1 cellular context compared by ENCODE assay signal in the genomic region with DNA sequence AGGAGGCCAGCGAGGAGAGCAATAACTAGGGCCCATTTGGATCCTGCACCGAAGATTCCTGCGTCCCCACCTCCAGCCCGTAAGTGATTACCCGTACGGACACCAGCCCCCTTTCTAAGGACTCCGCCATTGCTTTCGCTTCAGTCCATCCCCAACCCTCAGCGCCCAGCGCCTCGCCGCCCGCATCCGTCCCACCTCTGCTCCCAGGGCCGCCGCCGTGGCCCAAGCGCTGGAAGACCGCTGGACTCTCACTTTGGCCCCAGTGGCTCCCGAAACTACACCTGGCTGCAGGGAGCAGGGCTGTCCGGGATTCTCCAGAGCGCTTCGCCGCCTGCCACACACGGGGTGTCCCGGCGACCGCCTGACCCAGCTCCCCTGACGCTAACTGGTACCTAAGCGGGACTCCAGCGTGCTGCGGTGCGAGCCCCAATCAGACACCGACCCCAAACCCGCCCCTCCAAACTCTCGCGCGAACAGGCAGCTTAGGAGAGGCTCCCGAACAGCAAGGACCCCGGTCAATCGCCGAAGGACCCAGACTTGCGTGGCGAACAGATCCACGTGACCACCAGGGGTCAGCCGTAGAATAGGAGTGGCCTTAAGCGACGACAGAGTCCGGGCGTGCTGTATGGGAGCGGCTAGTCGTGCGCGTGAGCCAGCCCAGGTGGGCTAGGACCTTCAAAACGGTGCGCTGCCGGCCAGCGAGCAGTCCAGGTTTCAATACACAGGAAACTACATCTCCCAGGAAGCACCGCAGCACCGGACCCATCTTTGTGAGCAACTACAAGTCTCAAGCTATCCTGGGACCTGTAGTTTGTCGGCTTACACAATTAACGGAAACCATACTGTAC.
TF ChIP-seq lines count a peak whose summit lies in the region.

Gene CNPY2 (minus strand): TSS at position 363 of the 848 bp plus-strand sequence. CDS start 771 bp downstream, outside the sequence.

TF ChIP-seq in GM12878, 131 proteins besides CTCF, POLR2A, EP300 and RAD21 (continued from another document and continues in another):
- TF ChIP-seq, protein P1, sequence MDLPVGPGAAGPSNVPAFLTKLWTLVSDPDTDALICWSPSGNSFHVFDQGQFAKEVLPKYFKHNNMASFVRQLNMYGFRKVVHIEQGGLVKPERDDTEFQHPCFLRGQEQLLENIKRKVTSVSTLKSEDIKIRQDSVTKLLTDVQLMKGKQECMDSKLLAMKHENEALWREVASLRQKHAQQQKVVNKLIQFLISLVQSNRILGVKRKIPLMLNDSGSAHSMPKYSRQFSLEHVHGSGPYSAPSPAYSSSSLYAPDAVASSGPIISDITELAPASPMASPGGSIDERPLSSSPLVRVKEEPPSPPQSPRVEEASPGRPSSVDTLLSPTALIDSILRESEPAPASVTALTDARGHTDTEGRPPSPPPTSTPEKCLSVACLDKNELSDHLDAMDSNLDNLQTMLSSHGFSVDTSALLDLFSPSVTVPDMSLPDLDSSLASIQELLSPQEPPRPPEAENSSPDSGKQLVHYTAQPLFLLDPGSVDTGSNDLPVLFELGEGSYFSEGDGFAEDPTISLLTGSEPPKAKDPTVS (IDR thresholded peaks at IDR 0.05; ENCODE audit: low read depth, low read length), result no peak
- TF ChIP-seq YY1 (IDR thresholded peaks at IDR 0.05; ENCODE audit: low read depth, low read length) (peak; percentile 94), FOXK2 (IDR thresholded peaks at IDR 0.05) (no peak), STAT3 (IDR thresholded peaks at IDR 0.05; ENCODE audit: low read depth, low read length) (no peak), GABPA (IDR thresholded peaks at IDR 0.05; ENCODE audit: low read depth) (no peak), ZBED1 (IDR thresholded peaks at IDR 0.05; ENCODE audit: borderline replicate concordance) (no peak), ZNF274 (IDR thresholded peaks at IDR 0.05; ENCODE audit: insufficient read depth, insufficient read length) (no peak), ZNF24 (IDR thresholded peaks at IDR 0.05) (no peak), CHD4 (IDR thresholded peaks at IDR 0.05) (no peak), ZBTB11 (CRISPR knock-in tag; IDR thresholded peaks at IDR 0.05) (no peak), TCF12 (IDR thresholded peaks at IDR 0.05; ENCODE audit: low read depth, low read length) (peak; percentile 48), ZNF207 (IDR thresholded peaks at IDR 0.05; ENCODE audit: borderline replicate concordance) (no peak), KDM1A (IDR thresholded peaks at IDR 0.05; ENCODE audit: borderline replicate concordance) (no peak), REST (IDR thresholded peaks at IDR 0.05; ENCODE audit: low read depth, low read length) (peak; percentile 34; the same call in 1 of the 2 replicates), NRF1 (conservative IDR thresholded peaks at IDR 0.05; ENCODE audit: low read depth, low read length) (0 out of 2 replicates have a peak, but pooled peaks have one; percentile 5), FOS (IDR thresholded peaks at IDR 0.05; ENCODE audit: borderline replicate concordance, extremely low read depth, insufficient read length) (no peak), POLR2AphosphoS5 (IDR thresholded peaks at IDR 0.05; ENCODE audit: low read length) (peak; percentile 92), EED (IDR thresholded peaks at IDR 0.05; ENCODE audit: low read depth) (0 out of 2 replicates have a peak, but pooled peaks have one; percentile 38), STAT1 (conservative IDR thresholded peaks at IDR 0.05) (no peak), RFX5 (IDR thresholded peaks at IDR 0.05; ENCODE audit: low read depth, low read length) (no peak; the same call in 1 of the 2 replicates), IKZF1 (conservative IDR thresholded peaks at IDR 0.05) (peak; percentile 98), CHD2 (IDR thresholded peaks at IDR 0.05; ENCODE audit: borderline replicate concordance, low read depth, low read length) (peak; percentile 98), GATAD2B (conservative IDR thresholded peaks at IDR 0.05; ENCODE audit: low read depth) (0 out of 2 replicates have a peak, but pooled peaks have one; percentile 43), CHD1 (IDR thresholded peaks at IDR 0.05; ENCODE audit: low read depth, low read length) (no peak), ZNF384 (IDR thresholded peaks at IDR 0.05; ENCODE audit: borderline replicate concordance, low read depth, low read length) (no peak), E2F8 (IDR thresholded peaks at IDR 0.05; ENCODE audit: low read depth, partially characterized antibody) (no peak), CEBPB (IDR thresholded peaks at IDR 0.05; ENCODE audit: borderline replicate concordance in 1 of 2, low read depth in 2 of 2, low read length in 2 of 2) (no peak), JUNB (IDR thresholded peaks at IDR 0.05) (no peak), ESRRA (IDR thresholded peaks at IDR 0.05; ENCODE audit: low read length) (no peak), DPF2 (IDR thresholded peaks at IDR 0.05) (no peak), CREB1 (IDR thresholded peaks at IDR 0.05; ENCODE audit: low read depth) (peak; percentile 86), CBX3 (IDR thresholded peaks at IDR 0.05; ENCODE audit: borderline replicate concordance, low read depth) (no peak)
- TF ChIP-seq, protein P2, sequence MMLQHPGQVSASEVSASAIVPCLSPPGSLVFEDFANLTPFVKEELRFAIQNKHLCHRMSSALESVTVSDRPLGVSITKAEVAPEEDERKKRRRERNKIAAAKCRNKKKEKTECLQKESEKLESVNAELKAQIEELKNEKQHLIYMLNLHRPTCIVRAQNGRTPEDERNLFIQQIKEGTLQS (IDR thresholded peaks at IDR 0.05; ENCODE audit: borderline replicate concordance, extremely low read depth, low read depth, low read length), result 0 out of 2 replicates have a peak, but pooled peaks have one; percentile 28
- TF ChIP-seq, protein P3, sequence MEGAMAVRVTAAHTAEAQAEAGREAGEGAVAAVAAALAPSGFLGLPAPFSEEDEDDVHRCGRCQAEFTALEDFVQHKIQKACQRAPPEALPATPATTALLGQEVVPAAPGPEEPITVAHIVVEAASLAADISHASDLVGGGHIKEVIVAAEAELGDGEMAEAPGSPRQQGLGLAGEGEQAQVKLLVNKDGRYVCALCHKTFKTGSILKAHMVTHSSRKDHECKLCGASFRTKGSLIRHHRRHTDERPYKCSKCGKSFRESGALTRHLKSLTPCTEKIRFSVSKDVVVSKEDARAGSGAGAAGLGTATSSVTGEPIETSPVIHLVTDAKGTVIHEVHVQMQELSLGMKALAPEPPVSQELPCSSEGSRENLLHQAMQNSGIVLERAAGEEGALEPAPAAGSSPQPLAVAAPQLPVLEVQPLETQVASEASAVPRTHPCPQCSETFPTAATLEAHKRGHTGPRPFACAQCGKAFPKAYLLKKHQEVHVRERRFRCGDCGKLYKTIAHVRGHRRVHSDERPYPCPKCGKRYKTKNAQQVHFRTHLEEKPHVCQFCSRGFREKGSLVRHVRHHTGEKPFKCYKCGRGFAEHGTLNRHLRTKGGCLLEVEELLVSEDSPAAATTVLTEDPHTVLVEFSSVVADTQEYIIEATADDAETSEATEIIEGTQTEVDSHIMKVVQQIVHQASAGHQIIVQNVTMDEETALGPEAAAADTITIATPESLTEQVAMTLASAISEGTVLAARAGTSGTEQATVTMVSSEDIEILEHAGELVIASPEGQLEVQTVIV (IDR thresholded peaks at IDR 0.05; ENCODE audit: borderline replicate concordance, partially characterized antibody), result no peak
- TF ChIP-seq, protein P4, sequence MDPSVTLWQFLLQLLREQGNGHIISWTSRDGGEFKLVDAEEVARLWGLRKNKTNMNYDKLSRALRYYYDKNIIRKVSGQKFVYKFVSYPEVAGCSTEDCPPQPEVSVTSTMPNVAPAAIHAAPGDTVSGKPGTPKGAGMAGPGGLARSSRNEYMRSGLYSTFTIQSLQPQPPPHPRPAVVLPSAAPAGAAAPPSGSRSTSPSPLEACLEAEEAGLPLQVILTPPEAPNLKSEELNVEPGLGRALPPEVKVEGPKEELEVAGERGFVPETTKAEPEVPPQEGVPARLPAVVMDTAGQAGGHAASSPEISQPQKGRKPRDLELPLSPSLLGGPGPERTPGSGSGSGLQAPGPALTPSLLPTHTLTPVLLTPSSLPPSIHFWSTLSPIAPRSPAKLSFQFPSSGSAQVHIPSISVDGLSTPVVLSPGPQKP (IDR thresholded peaks at IDR 0.05; ENCODE audit: low read depth, low read length), result peak; percentile 12; the same call in 1 of the 2 replicates
- TF ChIP-seq, protein P5, sequence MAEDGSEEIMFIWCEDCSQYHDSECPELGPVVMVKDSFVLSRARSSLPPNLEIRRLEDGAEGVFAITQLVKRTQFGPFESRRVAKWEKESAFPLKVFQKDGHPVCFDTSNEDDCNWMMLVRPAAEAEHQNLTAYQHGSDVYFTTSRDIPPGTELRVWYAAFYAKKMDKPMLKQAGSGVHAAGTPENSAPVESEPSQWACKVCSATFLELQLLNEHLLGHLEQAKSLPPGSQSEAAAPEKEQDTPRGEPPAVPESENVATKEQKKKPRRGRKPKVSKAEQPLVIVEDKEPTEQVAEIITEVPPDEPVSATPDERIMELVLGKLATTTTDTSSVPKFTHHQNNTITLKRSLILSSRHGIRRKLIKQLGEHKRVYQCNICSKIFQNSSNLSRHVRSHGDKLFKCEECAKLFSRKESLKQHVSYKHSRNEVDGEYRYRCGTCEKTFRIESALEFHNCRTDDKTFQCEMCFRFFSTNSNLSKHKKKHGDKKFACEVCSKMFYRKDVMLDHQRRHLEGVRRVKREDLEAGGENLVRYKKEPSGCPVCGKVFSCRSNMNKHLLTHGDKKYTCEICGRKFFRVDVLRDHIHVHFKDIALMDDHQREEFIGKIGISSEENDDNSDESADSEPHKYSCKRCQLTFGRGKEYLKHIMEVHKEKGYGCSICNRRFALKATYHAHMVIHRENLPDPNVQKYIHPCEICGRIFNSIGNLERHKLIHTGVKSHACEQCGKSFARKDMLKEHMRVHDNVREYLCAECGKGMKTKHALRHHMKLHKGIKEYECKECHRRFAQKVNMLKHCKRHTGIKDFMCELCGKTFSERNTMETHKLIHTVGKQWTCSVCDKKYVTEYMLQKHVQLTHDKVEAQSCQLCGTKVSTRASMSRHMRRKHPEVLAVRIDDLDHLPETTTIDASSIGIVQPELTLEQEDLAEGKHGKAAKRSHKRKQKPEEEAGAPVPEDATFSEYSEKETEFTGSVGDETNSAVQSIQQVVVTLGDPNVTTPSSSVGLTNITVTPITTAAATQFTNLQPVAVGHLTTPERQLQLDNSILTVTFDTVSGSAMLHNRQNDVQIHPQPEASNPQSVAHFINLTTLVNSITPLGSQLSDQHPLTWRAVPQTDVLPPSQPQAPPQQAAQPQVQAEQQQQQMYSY (CRISPR knock-in tag; IDR thresholded peaks at IDR 0.05), result no peak
